In the genomic region with DNA sequence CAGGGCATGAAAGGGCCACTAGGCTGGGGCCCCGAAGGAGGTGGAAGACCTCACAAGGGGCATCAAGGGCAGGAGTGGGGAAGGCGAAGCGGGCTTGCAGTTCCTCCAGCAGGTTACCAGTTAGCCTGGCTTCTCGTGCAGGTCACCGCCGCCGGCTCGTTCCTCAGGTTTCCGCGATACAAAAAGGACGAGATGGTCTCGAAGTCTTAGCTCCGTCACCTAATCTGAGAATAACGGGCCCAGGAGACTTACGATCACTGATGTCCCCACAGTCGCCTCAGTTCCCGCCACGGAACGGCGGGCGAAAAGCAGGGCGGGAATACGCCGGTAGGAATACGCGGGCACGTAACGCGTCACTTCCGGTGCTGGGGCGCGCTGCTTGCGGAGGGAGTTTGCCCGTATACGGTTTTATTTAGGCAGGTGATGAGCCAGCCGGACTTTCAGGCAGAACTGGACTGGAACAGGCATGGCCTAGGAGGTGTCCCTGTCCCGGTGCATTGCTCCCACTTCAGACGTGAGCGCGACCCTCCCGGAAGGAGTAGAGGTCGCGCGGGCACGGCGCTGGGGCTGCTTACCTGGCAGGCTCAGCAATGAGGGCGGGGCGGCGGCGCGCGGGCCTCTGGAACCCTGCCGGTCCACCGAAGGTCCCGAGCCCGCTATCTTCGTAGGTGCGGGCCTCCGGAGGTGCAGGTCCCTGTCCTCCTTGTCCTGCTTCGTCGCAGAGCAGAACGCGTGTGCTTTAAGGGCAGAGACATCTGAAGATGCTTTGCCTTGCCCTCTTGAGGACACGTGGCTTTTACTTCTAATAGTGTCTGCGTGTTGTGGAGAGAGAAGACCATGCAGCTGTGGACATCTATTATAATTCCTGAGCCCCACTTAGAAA, we compare ENCODE assay signal across 1 cellular context.
TF ChIP-seq lines count a peak whose summit lies in the region.

A gene with protein sequence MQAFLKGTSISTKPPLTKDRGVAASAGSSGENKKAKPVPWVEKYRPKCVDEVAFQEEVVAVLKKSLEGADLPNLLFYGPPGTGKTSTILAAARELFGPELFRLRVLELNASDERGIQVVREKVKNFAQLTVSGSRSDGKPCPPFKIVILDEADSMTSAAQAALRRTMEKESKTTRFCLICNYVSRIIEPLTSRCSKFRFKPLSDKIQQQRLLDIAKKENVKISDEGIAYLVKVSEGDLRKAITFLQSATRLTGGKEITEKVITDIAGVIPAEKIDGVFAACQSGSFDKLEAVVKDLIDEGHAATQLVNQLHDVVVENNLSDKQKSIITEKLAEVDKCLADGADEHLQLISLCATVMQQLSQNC (minus strand): TSS at position 310 of the 883 bp plus-strand sequence. CDS start 1,769 bp downstream, outside the sequence.

TF ChIP-seq in HEK293, 187 proteins besides CTCF, POLR2A, EP300 and RAD21 (continued from another document):
- TF ChIP-seq, protein P1, sequence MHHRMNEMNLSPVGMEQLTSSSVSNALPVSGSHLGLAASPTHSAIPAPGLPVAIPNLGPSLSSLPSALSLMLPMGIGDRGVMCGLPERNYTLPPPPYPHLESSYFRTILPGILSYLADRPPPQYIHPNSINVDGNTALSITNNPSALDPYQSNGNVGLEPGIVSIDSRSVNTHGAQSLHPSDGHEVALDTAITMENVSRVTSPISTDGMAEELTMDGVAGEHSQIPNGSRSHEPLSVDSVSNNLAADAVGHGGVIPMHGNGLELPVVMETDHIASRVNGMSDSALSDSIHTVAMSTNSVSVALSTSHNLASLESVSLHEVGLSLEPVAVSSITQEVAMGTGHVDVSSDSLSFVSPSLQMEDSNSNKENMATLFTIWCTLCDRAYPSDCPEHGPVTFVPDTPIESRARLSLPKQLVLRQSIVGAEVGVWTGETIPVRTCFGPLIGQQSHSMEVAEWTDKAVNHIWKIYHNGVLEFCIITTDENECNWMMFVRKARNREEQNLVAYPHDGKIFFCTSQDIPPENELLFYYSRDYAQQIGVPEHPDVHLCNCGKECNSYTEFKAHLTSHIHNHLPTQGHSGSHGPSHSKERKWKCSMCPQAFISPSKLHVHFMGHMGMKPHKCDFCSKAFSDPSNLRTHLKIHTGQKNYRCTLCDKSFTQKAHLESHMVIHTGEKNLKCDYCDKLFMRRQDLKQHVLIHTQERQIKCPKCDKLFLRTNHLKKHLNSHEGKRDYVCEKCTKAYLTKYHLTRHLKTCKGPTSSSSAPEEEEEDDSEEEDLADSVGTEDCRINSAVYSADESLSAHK (tag by site-specific recombination; IDR thresholded peaks at IDR 0.05) = no peak; the same call in 1 of the 2 replicates
- TF ChIP-seq ZFP3 (tag by site-specific recombination; IDR thresholded peaks at IDR 0.05; ENCODE audit: low read depth) (peak; percentile 39; the same call in 1 of the 2 replicates), PRDM1 (tag by site-specific recombination; IDR thresholded peaks at IDR 0.05) (no peak), ZNF223 (tag by site-specific recombination; IDR thresholded peaks at IDR 0.05) (no peak), ZBTB17 (tag by site-specific recombination; IDR thresholded peaks at IDR 0.05) (0 out of 2 replicates have a peak, but pooled peaks have one; percentile 25), ZNF174 (tag by site-specific recombination; IDR thresholded peaks at IDR 0.05) (no peak), SP3 (tag by site-specific recombination; IDR thresholded peaks at IDR 0.05) (peak; percentile 35), GLIS2 (tag by site-specific recombination; IDR thresholded peaks at IDR 0.05) (peak; percentile 44), ZEB2 (tag by site-specific recombination; IDR thresholded peaks at IDR 0.05) (peak; percentile 95), EGR2 (tag by site-specific recombination; IDR thresholded peaks at IDR 0.05; ENCODE audit: low read depth) (no peak), ZNF404 (tag by site-specific recombination; IDR thresholded peaks at IDR 0.05) (no peak), SP7 (tag by site-specific recombination; IDR thresholded peaks at IDR 0.05) (peak; percentile 60; the same call in 1 of the 2 replicates)
- TF ChIP-seq, protein P2, sequence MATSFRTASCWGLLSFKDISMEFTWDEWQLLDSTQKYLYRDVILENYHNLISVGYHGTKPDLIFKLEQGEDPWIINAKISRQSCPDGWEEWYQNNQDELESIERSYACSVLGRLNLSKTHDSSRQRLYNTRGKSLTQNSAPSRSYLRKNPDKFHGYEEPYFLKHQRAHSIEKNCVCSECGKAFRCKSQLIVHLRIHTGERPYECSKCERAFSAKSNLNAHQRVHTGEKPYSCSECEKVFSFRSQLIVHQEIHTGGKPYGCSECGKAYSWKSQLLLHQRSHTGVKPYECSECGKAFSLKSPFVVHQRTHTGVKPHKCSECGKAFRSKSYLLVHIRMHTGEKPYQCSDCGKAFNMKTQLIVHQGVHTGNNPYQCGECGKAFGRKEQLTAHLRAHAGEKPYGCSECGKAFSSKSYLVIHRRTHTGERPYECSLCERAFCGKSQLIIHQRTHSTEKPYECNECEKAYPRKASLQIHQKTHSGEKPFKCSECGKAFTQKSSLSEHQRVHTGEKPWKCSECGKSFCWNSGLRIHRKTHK (tag by site-specific recombination; IDR thresholded peaks at IDR 0.05) = no peak
- TF ChIP-seq, protein P3, sequence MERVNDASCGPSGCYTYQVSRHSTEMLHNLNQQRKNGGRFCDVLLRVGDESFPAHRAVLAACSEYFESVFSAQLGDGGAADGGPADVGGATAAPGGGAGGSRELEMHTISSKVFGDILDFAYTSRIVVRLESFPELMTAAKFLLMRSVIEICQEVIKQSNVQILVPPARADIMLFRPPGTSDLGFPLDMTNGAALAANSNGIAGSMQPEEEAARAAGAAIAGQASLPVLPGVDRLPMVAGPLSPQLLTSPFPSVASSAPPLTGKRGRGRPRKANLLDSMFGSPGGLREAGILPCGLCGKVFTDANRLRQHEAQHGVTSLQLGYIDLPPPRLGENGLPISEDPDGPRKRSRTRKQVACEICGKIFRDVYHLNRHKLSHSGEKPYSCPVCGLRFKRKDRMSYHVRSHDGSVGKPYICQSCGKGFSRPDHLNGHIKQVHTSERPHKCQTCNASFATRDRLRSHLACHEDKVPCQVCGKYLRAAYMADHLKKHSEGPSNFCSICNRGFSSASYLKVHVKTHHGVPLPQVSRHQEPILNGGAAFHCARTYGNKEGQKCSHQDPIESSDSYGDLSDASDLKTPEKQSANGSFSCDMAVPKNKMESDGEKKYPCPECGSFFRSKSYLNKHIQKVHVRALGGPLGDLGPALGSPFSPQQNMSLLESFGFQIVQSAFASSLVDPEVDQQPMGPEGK (tag by site-specific recombination; IDR thresholded peaks at IDR 0.05) = peak; percentile 64
- TF ChIP-seq, protein P4, sequence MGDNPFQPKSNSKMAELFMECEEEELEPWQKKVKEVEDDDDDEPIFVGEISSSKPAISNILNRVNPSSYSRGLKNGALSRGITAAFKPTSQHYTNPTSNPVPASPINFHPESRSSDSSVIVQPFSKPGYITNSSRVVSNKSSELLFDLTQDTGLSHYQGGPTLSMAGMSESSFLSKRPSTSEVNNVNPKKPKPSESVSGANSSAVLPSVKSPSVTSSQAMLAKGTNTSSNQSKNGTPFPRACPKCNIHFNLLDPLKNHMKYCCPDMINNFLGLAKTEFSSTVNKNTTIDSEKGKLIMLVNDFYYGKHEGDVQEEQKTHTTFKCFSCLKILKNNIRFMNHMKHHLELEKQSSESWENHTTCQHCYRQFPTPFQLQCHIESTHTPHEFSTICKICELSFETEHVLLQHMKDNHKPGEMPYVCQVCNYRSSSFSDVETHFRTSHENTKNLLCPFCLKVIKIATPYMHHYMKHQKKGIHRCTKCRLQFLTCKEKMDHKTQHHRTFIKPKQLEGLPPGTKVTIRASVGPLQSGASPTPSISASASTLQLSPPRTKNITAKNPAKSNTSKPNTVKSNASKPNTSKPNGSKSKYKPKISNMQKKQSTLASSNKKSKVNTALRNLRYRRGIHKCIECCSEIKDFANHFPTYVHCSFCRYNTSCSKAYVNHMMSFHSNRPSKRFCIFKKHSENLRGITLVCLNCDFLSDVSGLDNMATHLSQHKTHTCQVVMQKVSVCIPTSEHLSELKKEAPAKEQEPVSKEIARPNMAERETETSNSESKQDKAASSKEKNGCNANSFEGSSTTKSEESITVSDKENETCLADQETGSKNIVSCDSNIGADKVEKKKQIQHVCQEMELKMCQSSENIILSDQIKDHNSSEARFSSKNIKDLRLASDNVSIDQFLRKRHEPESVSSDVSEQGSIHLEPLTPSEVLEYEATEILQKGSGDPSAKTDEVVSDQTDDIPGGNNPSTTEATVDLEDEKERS (tag by site-specific recombination; IDR thresholded peaks at IDR 0.05) = peak; percentile 49; the same call in 1 of the 2 replicates
- TF ChIP-seq, protein P5, sequence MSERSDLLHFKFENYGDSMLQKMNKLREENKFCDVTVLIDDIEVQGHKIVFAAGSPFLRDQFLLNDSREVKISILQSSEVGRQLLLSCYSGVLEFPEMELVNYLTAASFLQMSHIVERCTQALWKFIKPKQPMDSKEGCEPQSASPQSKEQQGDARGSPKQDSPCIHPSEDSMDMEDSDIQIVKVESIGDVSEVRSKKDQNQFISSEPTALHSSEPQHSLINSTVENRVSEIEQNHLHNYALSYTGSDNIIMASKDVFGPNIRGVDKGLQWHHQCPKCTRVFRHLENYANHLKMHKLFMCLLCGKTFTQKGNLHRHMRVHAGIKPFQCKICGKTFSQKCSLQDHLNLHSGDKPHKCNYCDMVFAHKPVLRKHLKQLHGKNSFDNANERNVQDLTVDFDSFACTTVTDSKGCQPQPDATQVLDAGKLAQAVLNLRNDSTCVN (tag by site-specific recombination; optimal IDR thresholded peaks at IDR 0.05) = peak; percentile 95
- TF ChIP-seq, protein P6, sequence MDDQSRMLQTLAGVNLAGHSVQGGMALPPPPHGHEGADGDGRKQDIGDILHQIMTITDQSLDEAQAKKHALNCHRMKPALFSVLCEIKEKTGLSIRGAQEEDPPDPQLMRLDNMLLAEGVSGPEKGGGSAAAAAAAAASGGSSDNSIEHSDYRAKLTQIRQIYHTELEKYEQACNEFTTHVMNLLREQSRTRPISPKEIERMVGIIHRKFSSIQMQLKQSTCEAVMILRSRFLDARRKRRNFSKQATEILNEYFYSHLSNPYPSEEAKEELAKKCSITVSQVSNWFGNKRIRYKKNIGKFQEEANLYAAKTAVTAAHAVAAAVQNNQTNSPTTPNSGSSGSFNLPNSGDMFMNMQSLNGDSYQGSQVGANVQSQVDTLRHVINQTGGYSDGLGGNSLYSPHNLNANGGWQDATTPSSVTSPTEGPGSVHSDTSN (CRISPR knock-in tag; IDR thresholded peaks at IDR 0.05) = peak; percentile 91; the same call in 1 of the 2 replicates
TF ChIP-seq in HEK293: peak in this region for 43.
